Comparison of ENCODE assay signal across 21 cellular contexts in the genomic region with DNA sequence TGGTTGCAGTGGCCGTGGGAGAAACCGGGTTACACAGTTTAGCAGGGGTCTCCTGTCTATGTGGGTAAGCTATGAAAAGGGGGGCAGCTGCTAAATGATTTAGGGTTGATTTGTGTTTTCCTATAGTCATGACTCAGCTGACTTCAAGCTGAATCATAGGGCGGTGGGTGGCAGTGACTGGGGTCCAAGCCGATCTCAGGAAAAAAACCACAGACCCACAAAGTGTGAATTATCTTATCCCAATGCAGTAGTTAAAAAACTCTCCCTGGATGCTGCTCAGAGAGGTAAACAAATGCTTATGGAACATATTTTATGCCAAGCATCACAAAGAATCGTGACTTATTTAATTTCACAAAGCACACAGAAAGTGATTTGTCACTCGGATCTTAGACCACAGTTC. TPM values are rescaled to one million over a fixed set of nuclear protein-coding genes. Genes with fewer than 3 reads are reported as not detected.
"Had no signal": no experiment of that assay in that cellular context is flagged by ENCODE, and none has a peak within 500 bp of the region (broad histone marks: within the 10 kb centered on the region; RNA-seq: fewer than 3 reads in every experiment).

No MANE protein-coding gene starts in this region.

- H3K9me3 ChIP-seq: breast epithelium, pancreas, right lobe of liver, stomach, testis had no signal

- DNase-seq: activated CD4-positive, alpha-beta memory T cell treated with anti-CD3 and anti-CD28 coated beads, Interleukin-2, amount 10 ng/mL, durations not matched to agents 7 days and 5 days; activated CD4-positive, alpha-beta T cell treated with anti-CD3 and anti-CD28 coated beads for 48 hours; activated CD4-positive, CD25-positive, alpha-beta regulatory T cell; activated CD8-positive, alpha-beta memory T cell treated with anti-CD3 and anti-CD28 coated beads, Interleukin-2, amount 10 ng/mL, durations not matched to agents 7 days and 5 days; activated naive CD8-positive, alpha-beta T cell treated with anti-CD3 and anti-CD28 coated beads, Interleukin-2, amount 10 ng/mL, durations not matched to agents 7 days and 5 days; amygdala; cerebellar nuclear complex; cortex of kidney; mesenchymal stem cell; naive thymus-derived CD8-positive, alpha-beta T cell; pancreas; right lobe of liver; stimulated activated CD4-positive, alpha-beta T cell treated with anti-CD3 and anti-CD28 coated beads, Interleukin-4, amount 100 ng/mL, for 24 hours; stomach; T-cell; testis had no signal

- H3K36me3 ChIP-seq: breast epithelium, pancreas, right lobe of liver, stomach had no signal

- ATAC-seq: activated CD8-positive, alpha-beta memory T cell treated with anti-CD3 and anti-CD28 coated beads, Interleukin-2, amount 10 ng/mL, durations not matched to agents 7 days and 5 days; naive thymus-derived CD8-positive, alpha-beta T cell; pancreas; right lobe of liver; stimulated activated effector memory CD8-positive, alpha-beta T cell treated with anti-CD3 and anti-CD28 coated beads, Interleukin-12 subunit alpha, Interleukin-12 subunit beta, amount 100 ng/mL, for 72 hours; T-cell had no signal

- H3K4me1 ChIP-seq: breast epithelium, pancreas, right lobe of liver, stomach, testis had no signal

- H3K4me3 ChIP-seq: breast epithelium, pancreas, right lobe of liver, stomach, testis had no signal

RNA-seq across cellular contexts. Expression of gene TOPAZ1, which starts 18.4 kb away (rescaled TPM):
- total RNA-seq: activated CD4-positive, alpha-beta memory T cell treated with anti-CD3 and anti-CD28 coated beads, Interleukin-2, amount 10 ng/mL, durations not matched to agents 7 days and 5 days; activated CD8-positive, alpha-beta memory T cell treated with anti-CD3 and anti-CD28 coated beads, Interleukin-2, amount 10 ng/mL, durations not matched to agents 7 days and 5 days; activated naive CD8-positive, alpha-beta T cell treated with anti-CD3 and anti-CD28 coated beads, Interleukin-2, amount 10 ng/mL, durations not matched to agents 7 days and 5 days; breast epithelium; lower leg skin; mucosa of gallbladder; naive thymus-derived CD8-positive, alpha-beta T cell; pancreas; right lobe of liver; stomach; T-cell had no signal
- polyA plus RNA-seq: esophagus; naive thymus-derived CD8-positive, alpha-beta T cell; pancreas; stomach had no signal
